In the genomic region with DNA sequence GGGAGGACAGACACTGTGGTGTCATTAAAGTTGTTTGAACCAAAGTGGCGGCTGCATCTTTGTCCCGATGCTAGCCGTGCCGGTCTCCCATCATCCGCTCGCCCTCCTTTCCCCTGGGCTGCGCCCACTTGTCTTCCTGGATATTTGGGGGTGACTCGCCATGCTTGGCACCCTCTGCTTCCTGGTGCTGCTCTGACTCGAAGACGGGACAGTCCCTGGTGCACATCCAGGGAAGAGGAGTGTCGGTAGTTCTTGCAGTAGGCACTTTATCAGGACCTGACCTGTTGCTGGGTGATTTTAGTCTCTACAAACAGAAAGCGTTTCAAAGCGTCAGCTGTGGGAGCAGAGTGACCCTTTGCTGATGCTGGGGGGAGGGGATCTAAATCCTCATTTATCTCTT, we compare ENCODE assay signal across 28 cellular contexts.
DNase-seq lines count a peak whose midpoint lies in the region; ATAC-seq, FAIRE-seq and TF ChIP-seq lines count a peak whose summit lies in the region.
"Had no signal": no experiment of that assay in that cellular context is flagged by ENCODE, and none has a peak within 500 bp of the region (broad histone marks: within the 10 kb centered on the region; RNA-seq: fewer than 3 reads in every experiment).

No MANE protein-coding gene starts in this region.

- H3K27ac ChIP-seq in HepG2 (ENCODE audit: extremely low read length, insufficient read depth, low read length): no peak overlapping the region
- no peak overlapping the region for H3K27ac ChIP-seq in right lobe of liver
- H3K27ac ChIP-seq in GM12878 (ENCODE audit: control insufficient read depth, insufficient read depth): no peak overlapping the region
- H3K27ac ChIP-seq: ovary, spleen, upper lobe of left lung had no signal

- WGBS in HepG2 (ENCODE audit: low lambda C conversion rate): 98% methylated on average over 12 of the region's 13 CpGs
- 88% methylated on average over 8 of the region's 13 CpGs for WGBS in right lobe of liver (ENCODE audit: insufficient coverage, low coverage, low lambda C conversion rate, missing lambda C conversion rate)
- WGBS in GM12878 (ENCODE audit: insufficient coverage, insufficient replicate concordance, low lambda C conversion rate, missing lambda C conversion rate): 93% methylated on average over 13 of the region's 13 CpGs

- no peak overlapping the region for H3K4me3 ChIP-seq in HepG2 (replicated peaks in 1 of 3; ENCODE audit: insufficient read depth in 1 of 3, low read depth in 2 of 3, low read length in 3 of 3)
- H3K4me3 ChIP-seq in right lobe of liver: no peak overlapping the region
- H3K4me3 ChIP-seq in GM12878: no peak overlapping the region
- H3K4me3 ChIP-seq: ovary, spleen, upper lobe of left lung had no signal

- H3K9ac ChIP-seq in HepG2 (ENCODE audit: insufficient read depth, low read depth, low read length) (no peak overlapping the region), GM12878 (ENCODE audit: control insufficient read depth, insufficient read depth, low read length) (no peak overlapping the region)
- H3K9ac ChIP-seq: SK-N-SH had no signal

- TF ChIP-seq POLR2A in HepG2 (IDR thresholded peaks at IDR 0.05; ENCODE audit: insufficient read depth in 1 of 2, low read depth in 2 of 2, low read length in 2 of 2): no peak
- TF ChIP-seq POLR2A in right lobe of liver (IDR thresholded peaks at IDR 0.05): no peak
- TF ChIP-seq POLR2A in GM12878 (IDR thresholded peaks at IDR 0.05; ENCODE audit: low read depth, low read length): no peak

- H3K4me2 ChIP-seq in HepG2 (ENCODE audit: low read depth, low read length) (no peak overlapping the region), GM12878 (ENCODE audit: control insufficient read depth, insufficient read depth) (no peak overlapping the region)
- H3K4me2 ChIP-seq: SK-N-SH had no signal

- no peak overlapping the region for H2AFZ ChIP-seq in HepG2 (ENCODE audit: low read length)
- no peak overlapping the region for H2AFZ ChIP-seq in GM12878 (ENCODE audit: control insufficient read depth, low read depth, low read length)

- peaks cover 7 to 43% of the 10 kb centered on the region in 2 experiments for H3K36me3 ChIP-seq in HepG2 (replicated peaks in 1 of 2; ENCODE audit: control insufficient read depth in 1 of 2, insufficient read depth in 2 of 2, low read length in 2 of 2)
- peaks cover 0 to 50% (median 10%) of the 10 kb centered on the region in 4 donors for H3K36me3 ChIP-seq in right lobe of liver
- peaks cover 5 to 34% of the 10 kb centered on the region in 2 experiments for H3K36me3 ChIP-seq in GM12878 (ENCODE audit: control insufficient read depth in 2 of 2, insufficient read depth in 2 of 2, low read length in 1 of 2)
- H3K36me3 ChIP-seq: ovary had no signal

- BruUV-seq in HepG2 (replicated peaks; lab: Mats Ljungman, UMichigan) (TSS peak; percentile 24), GM12878 (replicated peaks; lab: Mats Ljungman, UMichigan) (TSS peak; percentile 42)

- no peaks in the 10 kb centered on the region for H3K9me3 Mint-ChIP-seq in type B pancreatic cell
- no peaks in the 10 kb centered on the region for H3K9me3 Mint-ChIP-seq in activated CD4-positive, alpha-beta T cell treated with anti-CD3 and anti-CD28 coated beads, Interleukin-2, amount 10 ng/mL, durations not matched to agents 7 days and 5 days
- H3K9me3 Mint-ChIP-seq: activated naive CD8-positive, alpha-beta T cell treated with anti-CD3 and anti-CD28 coated beads for 36 hours; CD4-positive, alpha-beta memory T cell; nephron had no signal

- H3K4me1 ChIP-seq in HepG2 (ENCODE audit: insufficient read depth, low read length): peaks cover 23% of the 10 kb centered on the region
- peaks cover 0 to 15% (median 7%) of the 10 kb centered on the region in 4 donors for H3K4me1 ChIP-seq in right lobe of liver
- no peaks in the 10 kb centered on the region for H3K4me1 ChIP-seq in GM12878 (ENCODE audit: control insufficient read depth, insufficient read depth, low read length)

- CTCF ChIA-PET in HepG2 (lab: Yijun Ruan, JAX; ENCODE audit: low intra/inter-chr PET ratio, low total read pairs): no interaction called here
- CTCF ChIA-PET in GM12878 (lab: Yijun Ruan, JAX): interaction anchor here (0.7 to 1.2 kb wide), 3 partner anchors 19 to 70 kb away, joined by 3 to 4 read pairs (median 3); no protein-coding TSS in a partner anchor
- CTCF ChIA-PET in activated CD4-positive, alpha-beta T cell treated with anti-CD3 and anti-CD28 coated beads, Interleukin-2, amount 10 ng/mL, durations not matched to agents 7 days and 5 days (lab: Charles Lee): no interaction called here

- RAD21 ChIA-PET in GM12878 (lab: Charles Lee; ENCODE audit: unreplicated experiment): interaction anchor here (0.5 kb wide), 1 partner anchor 30 kb away, joined by 4 read pairs; no protein-coding TSS in a partner anchor

- TF ChIP-seq EP300 in HepG2 (IDR thresholded peaks at IDR 0.05; ENCODE audit: low read depth in 2 of 2, low read length in 2 of 2) (no peak), HepG2 (CRISPR knock-in tag; IDR thresholded peaks at IDR 0.05; ENCODE audit: borderline replicate concordance) (no peak), GM12878 (IDR thresholded peaks at IDR 0.05; ENCODE audit: borderline replicate concordance in 1 of 2, control insufficient read depth in 1 of 2, low read depth in 2 of 2, low read length in 2 of 2) (no peak)

- FAIRE-seq in HepG2 (lab: Jason Lieb, UNC): no peak
- FAIRE-seq in GM12878 (lab: Jason Lieb, UNC): no peak
- FAIRE-seq: endometrium, GM12892, keratinocyte had no signal

- H3K27ac Mint-ChIP-seq in type B pancreatic cell: peak overlapping the region; percentile 60
- H3K27ac Mint-ChIP-seq in activated CD4-positive, alpha-beta T cell treated with anti-CD3 and anti-CD28 coated beads, Interleukin-2, amount 10 ng/mL, durations not matched to agents 7 days and 5 days: no peak overlapping the region
- H3K27ac Mint-ChIP-seq: activated naive CD8-positive, alpha-beta T cell treated with anti-CD3 and anti-CD28 coated beads for 36 hours; nephron had no signal

- H3K27me3 ChIP-seq in HepG2 (ENCODE audit: control insufficient read depth in 1 of 2, insufficient read depth in 2 of 2, low read length in 2 of 2) (no peaks in the 10 kb centered on the region), right lobe of liver (no peaks in the 10 kb centered on the region), GM12878 (replicated peaks in 1 of 2; ENCODE audit: control insufficient read depth in 2 of 2, insufficient read depth in 2 of 2, low read length in 1 of 2) (no peaks in the 10 kb centered on the region)
- H3K27me3 ChIP-seq: ovary, spleen, upper lobe of left lung had no signal

- TF ChIP-seq RAD21 in HepG2 (CRISPR knock-in tag; IDR thresholded peaks at IDR 0.05) (no peak), GM12878 (IDR thresholded peaks at IDR 0.05; ENCODE audit: insufficient read depth, low read depth, low read length) (no peak)

- DNase-seq in HepG2 (ENCODE audit: low spot score) (no peak), right lobe of liver (no peak), GM12878 (ENCODE audit: low read depth, low spot score) (no peak), kidney tubule cell (ENCODE audit: low spot score) (peak; percentile 38), type B pancreatic cell (ENCODE audit: extremely low spot score, unreplicated experiment) (no peak)
- DNase-seq in activated CD4-positive, alpha-beta T cell treated with anti-CD3 and anti-CD28 coated beads, Interleukin-2, amount 10 ng/mL, durations not matched to agents 7 days and 5 days: no peak
- DNase-seq: activated effector memory CD4-positive, alpha-beta T cell treated with Interleukin-2 at 50 U/mL for 16 hours; activated naive CD8-positive, alpha-beta T cell treated with anti-CD3 and anti-CD28 coated beads for 36 hours; CD4-positive, alpha-beta memory T cell; central memory CD4-positive, alpha-beta T cell; dermis blood vessel endothelial cell; EL; glutamatergic neuron; KG1; NCI-H1417 treated with DMSO at 0.1 percent for 48 hours; NCI-H2081; NCI-H446; SK-N-SH; spleen; substantia nigra; upper lobe of left lung had no signal

- H3K4me1 Mint-ChIP-seq in type B pancreatic cell (ENCODE audit: unreplicated experiment): peaks cover 16% of the 10 kb centered on the region
- peaks cover 9% of the 10 kb centered on the region for H3K4me1 Mint-ChIP-seq in activated CD4-positive, alpha-beta T cell treated with anti-CD3 and anti-CD28 coated beads, Interleukin-2, amount 10 ng/mL, durations not matched to agents 7 days and 5 days
- H3K4me1 Mint-ChIP-seq: activated naive CD8-positive, alpha-beta T cell treated with anti-CD3 and anti-CD28 coated beads for 36 hours had no signal

- intact Hi-C loops in HepG2 (cut with micrococcal nuclease; ENCODE audit: unreplicated experiment) (no loop called here), right lobe of liver (cut with DNase I) (no loop called here), GM12878 (cut with micrococcal nuclease; ENCODE audit: unreplicated experiment) (loop anchor here (5.0 kb wide), 1 partner anchor 131 kb away; the partner anchor contains the start of gene UBE3C)

- H3K79me2 ChIP-seq in HepG2 (ENCODE audit: insufficient read depth, low read length) (no peaks in the 10 kb centered on the region), GM12878 (ENCODE audit: control insufficient read depth, insufficient read depth, low read length) (no peaks in the 10 kb centered on the region)

- no peaks in the 10 kb centered on the region for H4K20me1 ChIP-seq in HepG2 (ENCODE audit: insufficient read depth, low read length)
- H4K20me1 ChIP-seq in GM12878 (ENCODE audit: control insufficient read depth, insufficient read depth): no peaks in the 10 kb centered on the region

- no peak overlapping the region for H3K4me3 Mint-ChIP-seq in type B pancreatic cell
- no peak overlapping the region for H3K4me3 Mint-ChIP-seq in activated CD4-positive, alpha-beta T cell treated with anti-CD3 and anti-CD28 coated beads, Interleukin-2, amount 10 ng/mL, durations not matched to agents 7 days and 5 days
- H3K4me3 Mint-ChIP-seq: activated naive CD8-positive, alpha-beta T cell treated with anti-CD3 and anti-CD28 coated beads for 36 hours; nephron had no signal

- ATAC-seq in HepG2: no peak
- ATAC-seq in right lobe of liver: no peak
- no peak for ATAC-seq in GM12878
- no peak for ATAC-seq in GM21515 (IDR thresholded peaks at IDR 0.05; ENCODE audit: unreplicated experiment)
- no peak for ATAC-seq in GM21526 (IDR thresholded peaks at IDR 0.05; ENCODE audit: low FRiP score, unreplicated experiment)

- H3K36me3 Mint-ChIP-seq in type B pancreatic cell: peaks cover 34% of the 10 kb centered on the region
- H3K36me3 Mint-ChIP-seq in activated CD4-positive, alpha-beta T cell treated with anti-CD3 and anti-CD28 coated beads, Interleukin-2, amount 10 ng/mL, durations not matched to agents 7 days and 5 days (ENCODE audit: low read depth): peaks cover 29% of the 10 kb centered on the region

- SMC1A ChIA-PET in GM12878 (lab: Charles Lee; ENCODE audit: uncharacterized antibody, unreplicated experiment): no interaction called here

- H3K27me3 Mint-ChIP-seq in type B pancreatic cell: no peaks in the 10 kb centered on the region
- no peaks in the 10 kb centered on the region for H3K27me3 Mint-ChIP-seq in activated CD4-positive, alpha-beta T cell treated with anti-CD3 and anti-CD28 coated beads, Interleukin-2, amount 10 ng/mL, durations not matched to agents 7 days and 5 days
- H3K27me3 Mint-ChIP-seq: activated naive CD8-positive, alpha-beta T cell treated with anti-CD3 and anti-CD28 coated beads for 36 hours; CD4-positive, alpha-beta memory T cell had no signal

- in situ Hi-C loops in HepG2 (cut with HindIII; ENCODE audit: extremely low pct_ligation_motif_present, low pct_unique_long_range_greater_than_20kb) (loop anchor here (25.0 kb wide), 1 partner anchor 306 kb away; no protein-coding TSS in a partner anchor), GM12878 (cut with MboI) (loop anchor here (25.0 kb wide), 1 partner anchor 1456 kb away; the partner anchor contains the start of gene SHH)

- TF ChIP-seq CTCF in HepG2 (CRISPR knock-in tag; IDR thresholded peaks at IDR 0.05): no peak
- no peak for TF ChIP-seq CTCF in right lobe of liver (IDR thresholded peaks at IDR 0.05)
- TF ChIP-seq CTCF in GM12878 (IDR thresholded peaks at IDR 0.05 in 2 of 3, conservative IDR thresholded peaks at IDR 0.05 in 1 of 3; ENCODE audit: control insufficient read depth in 2 of 3, extremely low read depth in 1 of 3, insufficient read depth in 1 of 3, low read depth in 3 of 3, low read length in 3 of 3): no peak
- TF ChIP-seq CTCF in type B pancreatic cell (conservative IDR thresholded peaks at IDR 0.05): no peak

- POLR2A ChIA-PET in HepG2 (lab: Yijun Ruan, JAX): no interaction called here
- POLR2A ChIA-PET in GM12878 (lab: Charles Lee): no interaction called here
- POLR2A ChIA-PET in activated CD4-positive, alpha-beta T cell treated with anti-CD3 and anti-CD28 coated beads, Interleukin-2, amount 10 ng/mL, durations not matched to agents 7 days and 5 days (lab: Charles Lee): no interaction called here

- no peaks in the 10 kb centered on the region for H3K9me3 ChIP-seq in HepG2 (ENCODE audit: low read length)
- no peaks in the 10 kb centered on the region for H3K9me3 ChIP-seq in right lobe of liver
- H3K9me3 ChIP-seq in GM12878 (replicated peaks; ENCODE audit: control insufficient read depth, insufficient read depth, low read length): no peaks in the 10 kb centered on the region
- H3K9me3 ChIP-seq: ovary, SK-N-SH, spleen, upper lobe of left lung had no signal
